29 cellular contexts compared by ENCODE assay signal in the genomic region with DNA sequence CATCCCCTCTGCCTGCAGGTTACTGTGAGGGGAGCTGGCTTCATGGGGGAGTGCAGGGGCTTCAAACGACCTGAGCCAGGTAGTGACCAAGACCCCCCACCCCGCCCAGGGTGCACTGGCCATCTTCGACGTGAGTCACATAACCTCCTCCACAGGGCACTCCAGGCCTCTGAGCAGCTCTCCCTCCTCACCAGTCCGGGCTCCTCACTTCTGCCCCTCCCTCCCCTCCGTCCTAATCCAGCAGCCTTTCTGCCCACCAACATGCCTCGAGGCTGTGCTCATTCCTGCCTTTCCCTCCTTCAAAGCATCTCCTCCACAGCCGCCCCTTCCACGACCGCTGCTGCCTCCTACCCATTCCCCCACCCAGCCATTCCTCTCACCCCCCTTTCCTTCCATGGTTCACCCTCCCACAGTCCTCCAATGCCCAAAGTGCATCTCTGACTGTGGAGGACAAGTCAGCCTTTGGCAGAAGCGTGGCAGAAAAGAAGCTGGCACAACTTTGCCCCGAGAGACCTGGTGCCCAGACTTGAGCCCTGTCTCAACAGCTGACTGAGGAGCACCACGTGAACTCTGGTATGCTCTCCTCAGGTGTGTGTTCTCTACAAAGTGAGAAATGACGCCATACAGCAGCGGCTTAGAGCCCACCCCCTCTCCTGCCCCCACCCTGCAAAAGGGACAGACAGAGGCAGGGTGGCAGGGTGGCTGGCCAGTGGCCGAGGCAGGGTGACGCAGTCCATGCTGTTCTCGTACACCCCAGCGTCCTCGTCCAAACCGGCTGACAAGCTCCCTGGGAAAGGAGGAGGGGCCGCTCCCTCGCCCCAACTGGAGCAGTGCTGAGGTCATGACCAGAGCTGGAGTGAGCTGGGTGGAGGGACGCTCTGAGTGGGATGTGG. TPM values are rescaled to one million over a fixed set of nuclear protein-coding genes. Genes with fewer than 3 reads are reported as not detected.
DNase-seq lines count a peak whose midpoint lies in the region; ATAC-seq and TF ChIP-seq lines count a peak whose summit lies in the region.
"Had no signal": no experiment of that assay in that cellular context is flagged by ENCODE, and none has a peak within 500 bp of the region (broad histone marks: within the 10 kb centered on the region; RNA-seq: fewer than 3 reads in every experiment).

No MANE protein-coding gene starts in this region.

- intact Hi-C loops in Right ventricle myocardium superior (cut with DNase I): no loop called here
- intact Hi-C loops in heart right ventricle (cut with DNase I): no loop called here

- ATAC-seq in Right ventricle myocardium superior (ENCODE audit: poor library complexity) (peak; percentile 64), heart right ventricle (peak; percentile 49 to 94 (median 72)), HG03039 (IDR thresholded peaks at IDR 0.05; ENCODE audit: unreplicated experiment) (no peak)
- ATAC-seq: HCT116, K562, T-cell had no signal

- H3K4me1 ChIP-seq in right atrium auricular region (no peaks in the 10 kb centered on the region), heart right ventricle (no peaks in the 10 kb centered on the region)
- H3K4me1 ChIP-seq: right lobe of liver had no signal

- no peak overlapping the region for H3K4me3 ChIP-seq in right atrium auricular region
- no peak overlapping the region for H3K4me3 ChIP-seq in heart right ventricle
- H3K4me3 ChIP-seq: K562, right lobe of liver had no signal

- H3K27me3 ChIP-seq in right atrium auricular region: no peaks in the 10 kb centered on the region
- peaks cover 0 to 26% (median 0%) of the 10 kb centered on the region in 7 donors for H3K27me3 ChIP-seq in heart right ventricle
- H3K27me3 ChIP-seq: right lobe of liver had no signal

- no peak overlapping the region for H3K27ac ChIP-seq in right atrium auricular region
- no peak overlapping the region for H3K27ac ChIP-seq in heart right ventricle
- H3K27ac ChIP-seq: right lobe of liver had no signal

- H3K36me3 ChIP-seq in right atrium auricular region (no peaks in the 10 kb centered on the region), heart right ventricle (no peaks in the 10 kb centered on the region)
- H3K36me3 ChIP-seq: right lobe of liver had no signal

- TF ChIP-seq CTCF in right atrium auricular region (IDR thresholded peaks at IDR 0.05): no peak
- no peak for TF ChIP-seq CTCF in heart right ventricle (IDR thresholded peaks at IDR 0.05)

- 54 to 59% methylated on average over 24 of the region's 24 CpGs for WGBS in heart right ventricle, 2 donors

- H3K9me3 ChIP-seq in right atrium auricular region: no peaks in the 10 kb centered on the region
- H3K9me3 ChIP-seq in heart right ventricle: no peaks in the 10 kb centered on the region
- H3K9me3 ChIP-seq: right lobe of liver had no signal

- DNase-seq in Right ventricle myocardium superior (no peak), right atrium auricular region (ENCODE audit: low spot score) (no peak), heart right ventricle (peak in 1 of 2 donors; percentile 37), mucosa of gallbladder (ENCODE audit: low spot score) (peak; percentile 7), RPMI8226 (no peak), NCI-H524 treated with DMSO at 0.1 percent for 48 hours (lab: John Stamatoyannopoulos, UW) (no peak)
- DNase-seq in effector CD4-positive, alpha-beta T cell: no peak
- DNase-seq: activated CD4-positive, alpha-beta memory T cell treated with anti-CD3 and anti-CD28 coated beads for 36 hours; activated CD8-positive, alpha-beta memory T cell treated with anti-CD3 and anti-CD28 coated beads, Interleukin-2, amount 50 U/mL, for 4 hours; activated naive CD4-positive, alpha-beta T cell treated with anti-CD3 and anti-CD28 coated beads, Interleukin-2, amount 10 ng/mL, durations not matched to agents 7 days and 5 days; amniotic stem cell; DMS153; effector memory CD4-positive, alpha-beta T cell; erythroblast; foreskin melanocyte; hippocampal formation; immature natural killer cell; NCI-H2029 treated with DMSO at 0.1 percent for 48 hours; NCI-H2227 treated with DMSO at 0.1 percent for 48 hours; right lobe of liver; stimulated activated CD4-positive, alpha-beta T cell treated with anti-CD3 and anti-CD28 coated beads, Interleukin-2, amount 100 ng/mL, for 48 hours; T-cell had no signal

RNA-seq across cellular contexts. Expression of gene OPCML, which starts 30.4 kb away (rescaled TPM):
- 0.59 TPM for total RNA-seq in Right ventricle myocardium superior
- total RNA-seq in right atrium auricular region: under 1 TPM in 1 of 2 donors, not detected in 1; 0.04 TPM
- total RNA-seq in heart right ventricle: 1 to 10 TPM in 1 of 10 donors, under 1 TPM in 9; 0.07 to 1.2 (median 0.42) TPM
- under 1 TPM; under 0.01 to 0.07 TPM for polyA plus RNA-seq in heart right ventricle
- total RNA-seq in mucosa of gallbladder: 0.09 TPM
- total RNA-seq: A172; activated CD4-positive, alpha-beta memory T cell treated with anti-CD3 and anti-CD28 coated beads for 36 hours; activated T-helper 1 cell treated with anti-CD3 and anti-CD28 coated beads, Interleukin-12 subunit alpha, Interleukin-12 subunit beta, Interleukin-2, Interleukin-4 antibody, amounts not matched to agents 30 ng/mL and 10 ng/mL and 1 ng/mL, durations not matched to agents 14 hours and 24 hours and 36 hours; G401; K562; SK-MEL-5; T-cell had no signal
- polyA plus RNA-seq: immature natural killer cell, K562 had no signal
